In genomic region chrX:74774988-74775387, GRCh38 we compare ENCODE assay signal across 7 cellular contexts.
"Had no signal": no experiment of that assay in that cellular context is flagged by ENCODE, and none has a peak within 500 bp of the region (broad histone marks: within the 10 kb centered on the region; RNA-seq: fewer than 3 reads in every experiment).

No MANE protein-coding gene starts in this region.

- H3K4me1 Mint-ChIP-seq: IgD-negative memory B cell had no signal

- H3K27ac Mint-ChIP-seq: IgD-negative memory B cell had no signal

- DNase-seq: IMR-90, KBM-7 had no signal

- H3K9me3 Mint-ChIP-seq: IgD-negative memory B cell had no signal

- H3K27ac ChIP-seq: HL-60 had no signal

- H3K4me3 ChIP-seq: K562 had no signal

- H3K27me3 Mint-ChIP-seq: IgD-negative memory B cell had no signal

- FAIRE-seq: HepG2, HTR-8/SVneo, K562 had no signal

- ATAC-seq: HepG2, K562 had no signal

- H3K4me3 Mint-ChIP-seq: IgD-negative memory B cell had no signal

- H3K36me3 Mint-ChIP-seq: IgD-negative memory B cell had no signal
